1 cellular context compared by ENCODE assay signal in the genomic region with DNA sequence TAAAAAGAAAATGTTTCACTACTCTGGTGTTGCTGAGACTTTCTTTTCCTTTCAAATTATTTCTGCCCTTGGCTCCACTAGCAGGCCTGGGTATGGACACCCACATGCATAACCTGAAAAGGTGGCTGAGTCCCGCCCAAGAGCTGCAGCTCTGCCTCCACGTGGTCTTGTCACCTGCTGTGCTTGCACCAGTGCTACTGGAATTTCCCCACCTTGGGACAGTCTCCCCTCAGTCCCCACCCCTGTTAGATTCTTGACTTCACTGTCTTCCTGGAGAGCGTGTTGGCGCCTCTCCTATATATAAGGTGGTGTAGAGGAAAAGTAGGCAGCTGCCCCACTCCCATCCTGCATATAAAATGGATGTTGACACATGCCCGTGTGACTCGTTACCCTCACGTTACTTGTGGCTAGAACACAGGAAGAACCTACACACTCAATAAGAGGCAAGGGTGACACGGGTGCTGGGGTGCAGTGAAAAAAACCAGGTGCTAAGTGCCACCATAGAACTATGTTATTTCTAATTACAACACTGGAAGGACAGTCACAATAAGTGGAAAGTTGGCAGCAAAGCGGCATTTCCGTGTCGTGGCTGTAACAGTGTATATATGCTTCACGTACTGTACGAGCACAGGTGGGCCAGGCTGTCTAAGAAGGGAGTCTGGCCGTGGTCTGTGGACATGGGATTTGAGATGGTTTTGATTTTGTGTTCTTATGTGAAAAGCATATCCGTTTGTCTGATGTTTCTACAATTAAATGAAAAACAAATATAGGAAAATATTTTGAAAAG.
TF ChIP-seq lines count a peak whose summit lies in the region.

No MANE protein-coding gene starts in this region.

TF ChIP-seq in IMR-90, 13 proteins besides CTCF, POLR2A, EP300 and RAD21:
- TF ChIP-seq SMC3 (IDR thresholded peaks at IDR 0.05; ENCODE audit: low read depth, low read length) (no peak), BHLHE40 (IDR thresholded peaks at IDR 0.05; ENCODE audit: low read depth, low read length) (peak; percentile 73), CHD1 (IDR thresholded peaks at IDR 0.05; ENCODE audit: low read depth, low read length) (no peak), MAFK (IDR thresholded peaks at IDR 0.05; ENCODE audit: low read depth, low read length) (no peak)
